In genomic region chr9:91803143-91803940, GRCh38 we compare ENCODE assay signal across 1 cellular context.
TF ChIP-seq lines count a peak whose summit lies in the region.

No MANE protein-coding gene starts in this region.

TF ChIP-seq in IMR-90, 13 proteins besides CTCF, POLR2A, EP300 and RAD21 (continued from another document):
- TF ChIP-seq, protein P1, sequence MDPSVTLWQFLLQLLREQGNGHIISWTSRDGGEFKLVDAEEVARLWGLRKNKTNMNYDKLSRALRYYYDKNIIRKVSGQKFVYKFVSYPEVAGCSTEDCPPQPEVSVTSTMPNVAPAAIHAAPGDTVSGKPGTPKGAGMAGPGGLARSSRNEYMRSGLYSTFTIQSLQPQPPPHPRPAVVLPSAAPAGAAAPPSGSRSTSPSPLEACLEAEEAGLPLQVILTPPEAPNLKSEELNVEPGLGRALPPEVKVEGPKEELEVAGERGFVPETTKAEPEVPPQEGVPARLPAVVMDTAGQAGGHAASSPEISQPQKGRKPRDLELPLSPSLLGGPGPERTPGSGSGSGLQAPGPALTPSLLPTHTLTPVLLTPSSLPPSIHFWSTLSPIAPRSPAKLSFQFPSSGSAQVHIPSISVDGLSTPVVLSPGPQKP (IDR thresholded peaks at IDR 0.05; ENCODE audit: borderline replicate concordance, low read depth, low read length) = no peak
- TF ChIP-seq MAZ (IDR thresholded peaks at IDR 0.05; ENCODE audit: borderline replicate concordance, low read depth, low read length) = no peak
TF ChIP-seq in IMR-90: peak in this region for 1.
